ENCODE assay signal across 1 cellular context in the genomic region with DNA sequence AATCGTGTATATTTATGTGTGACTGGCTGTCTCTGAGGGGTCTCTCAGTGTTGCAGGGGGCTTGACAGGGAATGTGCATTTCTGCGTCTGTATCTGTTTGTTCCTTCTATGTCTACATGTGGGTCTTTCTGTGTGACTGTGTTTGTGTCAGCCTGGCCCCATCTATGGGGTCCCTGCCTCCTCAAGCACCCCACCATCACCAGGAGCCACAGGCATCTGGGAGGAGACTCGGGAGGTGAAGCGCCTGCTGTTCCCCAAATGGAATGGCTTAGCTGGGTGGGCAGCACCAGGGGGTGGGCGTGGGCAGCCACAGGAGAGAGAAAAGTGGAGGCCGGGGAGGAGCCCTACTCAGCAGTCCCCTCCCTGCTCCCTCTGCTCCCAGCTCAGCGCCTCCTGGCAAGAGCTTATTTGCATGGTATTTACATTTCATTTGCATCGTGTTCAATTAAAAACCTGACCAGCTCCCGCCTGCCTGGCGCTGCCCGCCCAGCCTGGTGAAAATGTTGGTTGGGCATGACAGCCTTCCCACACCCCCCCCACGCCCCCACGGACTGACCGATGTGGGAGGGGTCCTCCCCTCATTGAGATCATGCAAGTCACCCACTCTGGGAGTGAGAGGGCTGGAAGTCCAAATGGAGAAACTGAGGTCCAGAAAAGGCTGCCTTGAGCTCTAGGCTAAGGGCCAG.
TF ChIP-seq lines count a peak whose summit lies in the region.

No MANE protein-coding gene starts in this region.

TF ChIP-seq in HEK293, 187 proteins besides CTCF, POLR2A, EP300 and RAD21 (continued from another document):
- TF ChIP-seq ZNF280D (tag by site-specific recombination; IDR thresholded peaks at IDR 0.05): no peak
- TF ChIP-seq KLF1 (tag by site-specific recombination; IDR thresholded peaks at IDR 0.05): 0 out of 2 replicates have a peak, but pooled peaks have one; percentile 32
- TF ChIP-seq ZSCAN5A (tag by site-specific recombination; IDR thresholded peaks at IDR 0.05): no peak
- no peak for TF ChIP-seq ZBTB49 (tag by site-specific recombination; IDR thresholded peaks at IDR 0.05; ENCODE audit: low read depth)
- peak; percentile 52; the same call in 1 of the 2 replicates for TF ChIP-seq PATZ1 (tag by site-specific recombination; IDR thresholded peaks at IDR 0.05)
- no peak for TF ChIP-seq ZNF777 (tag by site-specific recombination; IDR thresholded peaks at IDR 0.05; ENCODE audit: borderline replicate concordance)
- no peak for TF ChIP-seq ZNF175 (tag by site-specific recombination; IDR thresholded peaks at IDR 0.05)
- no peak for TF ChIP-seq ZEB2 (tag by site-specific recombination; IDR thresholded peaks at IDR 0.05)
- peak; percentile 72 for TF ChIP-seq KLF9 (tag by site-specific recombination; IDR thresholded peaks at IDR 0.05; ENCODE audit: low read depth)
- peak; percentile 61; the same call in 1 of the 2 replicates for TF ChIP-seq HIC1 (tag by site-specific recombination; IDR thresholded peaks at IDR 0.05)
- TF ChIP-seq ZNF324 (tag by site-specific recombination; IDR thresholded peaks at IDR 0.05): no peak
TF ChIP-seq in HEK293: peak in this region for 15.
